11 cellular contexts compared by ENCODE assay signal in the genomic region with DNA sequence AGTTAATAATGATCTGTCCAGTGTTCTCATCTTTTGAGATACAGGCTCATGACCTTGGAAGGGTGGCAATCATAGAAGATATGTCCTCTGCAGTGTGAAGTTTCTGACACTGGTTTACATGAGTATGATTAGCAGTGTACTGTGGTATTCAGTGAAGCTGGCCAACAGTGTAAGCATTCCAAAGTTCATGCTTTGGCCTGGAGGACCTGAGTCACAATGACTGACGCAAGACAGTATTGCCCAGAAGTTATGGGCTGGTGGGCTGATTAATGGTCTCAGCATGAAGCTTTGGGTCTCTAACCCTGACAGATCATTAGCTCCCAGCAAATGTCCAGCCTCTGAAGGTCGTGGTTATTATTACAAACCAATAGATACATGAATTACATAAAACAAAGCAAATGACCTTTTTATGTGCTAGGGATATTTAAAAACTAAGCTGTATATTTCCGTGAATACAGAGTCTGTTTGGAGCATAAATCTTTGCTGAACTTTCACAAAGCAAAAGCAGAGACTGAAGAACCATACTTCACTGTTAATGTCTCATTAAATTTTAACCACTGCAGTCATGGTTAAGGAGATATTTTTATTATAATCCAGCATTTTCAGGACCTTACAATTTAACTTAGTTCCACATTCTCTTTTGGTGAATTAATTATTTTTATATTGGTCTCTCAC. TPM values are rescaled to one million over a fixed set of nuclear protein-coding genes. Genes with fewer than 3 reads are reported as not detected.
DNase-seq lines count a peak whose midpoint lies in the region; ATAC-seq and TF ChIP-seq lines count a peak whose summit lies in the region.
"Had no signal": no experiment of that assay in that cellular context is flagged by ENCODE, and none has a peak within 500 bp of the region (broad histone marks: within the 10 kb centered on the region; RNA-seq: fewer than 3 reads in every experiment).

No MANE protein-coding gene starts in this region.

- H3K9me3 ChIP-seq in psoas muscle, result no peaks in the 10 kb centered on the region
- H3K9me3 ChIP-seq: neutrophil had no signal

- ATAC-seq in SK-N-SH treated with all-trans-retinoic acid at 6 μM for 48 hours (peak; percentile 88), foreskin keratinocyte (peak; percentile 25), psoas muscle (peak; percentile 97 to 99 (median 98)), GM21381 (IDR thresholded peaks at IDR 0.05; ENCODE audit: unreplicated experiment) (no peak)

- H3K27me3 ChIP-seq in foreskin keratinocyte (no peaks in the 10 kb centered on the region), psoas muscle (ENCODE audit: insufficient read depth in 3 of 3, low read length in 2 of 3) (no peaks in the 10 kb centered on the region)
- H3K27me3 ChIP-seq: dorsolateral prefrontal cortex had no signal

- 21 to 42% (median 29%) methylated on average over 3 of the region's 3 CpGs for WGBS in psoas muscle, 3 donors

- intact Hi-C loops in psoas muscle (cut with DNase I), result no loop called here

- H3K27ac ChIP-seq in foreskin keratinocyte, result no peak overlapping the region
- peak overlapping the region; percentile 66 for H3K27ac ChIP-seq in psoas muscle
- no peak overlapping the region for H3K27ac ChIP-seq in substantia nigra (ENCODE audit: low read depth, low read length, poor library complexity, severe bottlenecking)
- H3K27ac ChIP-seq: dorsolateral prefrontal cortex, neutrophil had no signal

- H3K4me3 ChIP-seq in psoas muscle, result no peak overlapping the region
- H3K4me3 ChIP-seq: dorsolateral prefrontal cortex had no signal

- DNase-seq in EL (peak; percentile 97), foreskin keratinocyte (peak; percentile 29 to 81), psoas muscle (peak in 1 of 2 donors; percentile 20), DMS153 treated with DMSO at 0.1 percent for 48 hours (lab: John Stamatoyannopoulos, UW; ENCODE audit: unreplicated experiment) (no peak), NCI-H1694 (lab: John Stamatoyannopoulos, UW) (no peak), substantia nigra (lab: John Stamatoyannopoulos, UW) (no peak)
- DNase-seq: dorsolateral prefrontal cortex; stimulated activated naive CD4-positive, alpha-beta T cell had no signal

- H3K4me1 ChIP-seq in foreskin keratinocyte (no peaks in the 10 kb centered on the region), psoas muscle (peaks cover 14% of the 10 kb centered on the region)

- H3K36me3 ChIP-seq in psoas muscle (ENCODE audit: insufficient read depth in 1 of 2, low read depth in 1 of 2), result no peaks in the 10 kb centered on the region
- H3K36me3 ChIP-seq: neutrophil had no signal

- TF ChIP-seq CTCF in foreskin keratinocyte (conservative IDR thresholded peaks at IDR 0.05) (no peak), psoas muscle (IDR thresholded peaks at IDR 0.05) (no peak)

TF ChIP-seq in SK-N-SH treated with all-trans-retinoic acid at 6 μM for 48 hours, 23 proteins besides CTCF, POLR2A, EP300 and RAD21:
- no peak for TF ChIP-seq GLIS3 (CRISPR knock-in tag; IDR thresholded peaks at IDR 0.05)
- TF ChIP-seq, protein P1, sequence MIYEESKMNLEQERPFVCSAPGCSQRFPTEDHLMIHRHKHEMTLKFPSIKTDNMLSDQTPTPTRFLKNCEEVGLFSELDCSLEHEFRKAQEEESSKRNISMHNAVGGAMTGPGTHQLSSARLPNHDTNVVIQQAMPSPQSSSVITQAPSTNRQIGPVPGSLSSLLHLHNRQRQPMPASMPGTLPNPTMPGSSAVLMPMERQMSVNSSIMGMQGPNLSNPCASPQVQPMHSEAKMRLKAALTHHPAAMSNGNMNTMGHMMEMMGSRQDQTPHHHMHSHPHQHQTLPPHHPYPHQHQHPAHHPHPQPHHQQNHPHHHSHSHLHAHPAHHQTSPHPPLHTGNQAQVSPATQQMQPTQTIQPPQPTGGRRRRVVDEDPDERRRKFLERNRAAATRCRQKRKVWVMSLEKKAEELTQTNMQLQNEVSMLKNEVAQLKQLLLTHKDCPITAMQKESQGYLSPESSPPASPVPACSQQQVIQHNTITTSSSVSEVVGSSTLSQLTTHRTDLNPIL (CRISPR knock-in tag; IDR thresholded peaks at IDR 0.05; ENCODE audit: low read depth), result no peak
- TF ChIP-seq ISL1 (CRISPR knock-in tag; IDR thresholded peaks at IDR 0.05), result no peak
- TF ChIP-seq BACH2 (CRISPR knock-in tag; IDR thresholded peaks at IDR 0.05; ENCODE audit: borderline replicate concordance), result no peak
- TF ChIP-seq ZFP3 (CRISPR knock-in tag; IDR thresholded peaks at IDR 0.05), result no peak
- no peak for TF ChIP-seq ZNF8 (CRISPR knock-in tag; IDR thresholded peaks at IDR 0.05)
- TF ChIP-seq OSR1 (CRISPR knock-in tag; IDR thresholded peaks at IDR 0.05), result no peak
- no peak for TF ChIP-seq ARNTL (CRISPR knock-in tag; IDR thresholded peaks at IDR 0.05; ENCODE audit: borderline replicate concordance, low read depth)
- TF ChIP-seq ZNF565 (CRISPR knock-in tag; conservative IDR thresholded peaks at IDR 0.05; ENCODE audit: low read depth), result no peak
- TF ChIP-seq TOX (CRISPR knock-in tag; IDR thresholded peaks at IDR 0.05; ENCODE audit: borderline replicate concordance), result no peak
- TF ChIP-seq, protein P2, sequence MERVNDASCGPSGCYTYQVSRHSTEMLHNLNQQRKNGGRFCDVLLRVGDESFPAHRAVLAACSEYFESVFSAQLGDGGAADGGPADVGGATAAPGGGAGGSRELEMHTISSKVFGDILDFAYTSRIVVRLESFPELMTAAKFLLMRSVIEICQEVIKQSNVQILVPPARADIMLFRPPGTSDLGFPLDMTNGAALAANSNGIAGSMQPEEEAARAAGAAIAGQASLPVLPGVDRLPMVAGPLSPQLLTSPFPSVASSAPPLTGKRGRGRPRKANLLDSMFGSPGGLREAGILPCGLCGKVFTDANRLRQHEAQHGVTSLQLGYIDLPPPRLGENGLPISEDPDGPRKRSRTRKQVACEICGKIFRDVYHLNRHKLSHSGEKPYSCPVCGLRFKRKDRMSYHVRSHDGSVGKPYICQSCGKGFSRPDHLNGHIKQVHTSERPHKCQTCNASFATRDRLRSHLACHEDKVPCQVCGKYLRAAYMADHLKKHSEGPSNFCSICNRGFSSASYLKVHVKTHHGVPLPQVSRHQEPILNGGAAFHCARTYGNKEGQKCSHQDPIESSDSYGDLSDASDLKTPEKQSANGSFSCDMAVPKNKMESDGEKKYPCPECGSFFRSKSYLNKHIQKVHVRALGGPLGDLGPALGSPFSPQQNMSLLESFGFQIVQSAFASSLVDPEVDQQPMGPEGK (CRISPR knock-in tag; IDR thresholded peaks at IDR 0.05; ENCODE audit: borderline replicate concordance), result no peak
- TF ChIP-seq ZC3H10 (CRISPR knock-in tag; IDR thresholded peaks at IDR 0.05), result no peak
- TF ChIP-seq ZFP30 (CRISPR knock-in tag; IDR thresholded peaks at IDR 0.05), result no peak
- no peak for TF ChIP-seq CSDC2 (CRISPR knock-in tag; IDR thresholded peaks at IDR 0.05)
- no peak for TF ChIP-seq ZNF70 (CRISPR knock-in tag; IDR thresholded peaks at IDR 0.05)
TF ChIP-seq in SK-N-SH treated with all-trans-retinoic acid at 6 μM for 48 hours: peak in this region for 0.

RNA-seq across cellular contexts. Expression of a gene that starts 28.3 kb away (rescaled TPM):
- 37.0 and 37.7 TPM in 2 replicates for total RNA-seq in foreskin keratinocyte
- 8.2 and 8.8 TPM in 2 replicates for polyA plus RNA-seq in foreskin keratinocyte
- 100 to 1,000 TPM in 2 of 4 donors, 10 to 100 TPM in 2; 73.1 to 108 (median 90.6) TPM for total RNA-seq in psoas muscle
- 100 to 1,000 TPM in 1 of 3 donors, 10 to 100 TPM in 2; 31.3 to 132 (median 57.3) TPM for polyA plus RNA-seq in psoas muscle

Comparison
In these comparisons a context has a peak if more than half of its experiments do, and no peak if none do; other contexts are left out.
1. DNase-seq: peak in EL (single experiment) and foreskin keratinocyte (2 of 2); none in DMS153 treated with DMSO at 0.1 percent for 48 hours (single experiment), NCI-H1694 (single experiment) and substantia nigra (0 of 49).